Comparison of ENCODE assay signal across 15 cellular contexts in genomic region chr11:130407978-130408377, GRCh38. TPM values are rescaled to one million over a fixed set of nuclear protein-coding genes. Genes with fewer than 3 reads are reported as not detected.
A peak's percentile ranks its signal among the peaks of the same experiment; 100 is the strongest.
DNase-seq lines count a peak whose midpoint lies in the region; ATAC-seq and TF ChIP-seq lines count a peak whose summit lies in the region.
"Had no signal": no experiment of that assay in that cellular context is flagged by ENCODE, and none has a peak within 500 bp of the region (broad histone marks: within the 10 kb centered on the region; RNA-seq: fewer than 3 reads in every experiment).

No MANE protein-coding gene starts in this region.

- DNase-seq in HFF-Myc (ENCODE audit: extremely low read depth, low read depth): peak; percentile 72
- peak; percentile 31 for DNase-seq in amniotic stem cell (lab: John Stamatoyannopoulos, UW)
- DNase-seq in heart right ventricle: peak in 1 of 2 donors; percentile 59
- DNase-seq in tibial artery: peak; percentile 61 to 78
- DNase-seq in NCI-H510A (lab: John Stamatoyannopoulos, UW): no peak
- no peak for DNase-seq in upper lobe of right lung
- no peak for DNase-seq in nephron progenitor cell
- DNase-seq: activated CD4-positive, alpha-beta T cell treated with anti-CD3 and anti-CD28 coated beads for 1 hour; activated gamma-delta T cell treated with Interleukin-2 at 50 U/mL for 16 hours; kidney; NCI-H2029 treated with DMSO at 0.1 percent for 48 hours had no signal

- H3K36me3 ChIP-seq in heart right ventricle: no peaks in the 10 kb centered on the region
- no peaks in the 10 kb centered on the region for H3K36me3 ChIP-seq in tibial artery
- no peaks in the 10 kb centered on the region for H3K36me3 ChIP-seq in upper lobe of right lung
- H3K36me3 ChIP-seq: HAP-1, pancreas had no signal

- 13 to 22% methylated on average over 7 of the region's 7 CpGs for WGBS in heart right ventricle, 2 donors

- H3K36me3 Mint-ChIP-seq in nephron progenitor cell (ENCODE audit: low read depth): no peaks in the 10 kb centered on the region

- H3K4me3 ChIP-seq in HFF-Myc (replicated peaks; ENCODE audit: low read depth, low read length) (no peak overlapping the region), heart right ventricle (no peak overlapping the region), tibial artery (no peak overlapping the region), upper lobe of right lung (no peak overlapping the region)
- H3K4me3 ChIP-seq: HAP-1, pancreas had no signal

- H3K27me3 ChIP-seq in heart right ventricle (peaks cover 0 to 3% (median 0%) of the 10 kb centered on the region in 7 donors), tibial artery (no peaks in the 10 kb centered on the region), upper lobe of right lung (no peaks in the 10 kb centered on the region)
- H3K27me3 ChIP-seq: pancreas had no signal

- H3K27ac Mint-ChIP-seq in nephron progenitor cell: no peak overlapping the region

- H3K9me3 Mint-ChIP-seq in nephron progenitor cell: no peaks in the 10 kb centered on the region

- H3K27me3 Mint-ChIP-seq in nephron progenitor cell (ENCODE audit: low read depth, poor library complexity): peaks cover 86% of the 10 kb centered on the region

- H3K27ac ChIP-seq in heart right ventricle (peak overlapping the region in 2 of 10 donors; percentile 2 to 6), tibial artery (peak overlapping the region; percentile 27 to 57), upper lobe of right lung (no peak overlapping the region)
- H3K27ac ChIP-seq: pancreas had no signal

- peaks cover 30% of the 10 kb centered on the region for H3K4me1 Mint-ChIP-seq in nephron progenitor cell

- peaks cover 1 to 29% (median 11%) of the 10 kb centered on the region in 9 donors for H3K4me1 ChIP-seq in heart right ventricle
- H3K4me1 ChIP-seq in tibial artery: peaks cover 0 to 25% (median 16%) of the 10 kb centered on the region in 4 donors
- H3K4me1 ChIP-seq in upper lobe of right lung: peaks cover 1% of the 10 kb centered on the region
- H3K4me1 ChIP-seq: HAP-1, pancreas had no signal

- peak; percentile 42 to 76 (median 57) for ATAC-seq in heart right ventricle
- ATAC-seq in GM19035 (IDR thresholded peaks at IDR 0.05; ENCODE audit: unreplicated experiment): no peak
- ATAC-seq in upper lobe of right lung: no peak

- intact Hi-C loops in heart right ventricle (cut with DNase I) (loop anchor here in 1 of 10 donors (10.0 kb wide), 1 partner anchor 193 kb away; no protein-coding TSS in a partner anchor), tibial artery (cut with DNase I; ENCODE audit: low total_unique reads) (no loop called here), upper lobe of right lung (cut with DNase I) (no loop called here)

- no peak overlapping the region for H3K4me3 Mint-ChIP-seq in nephron progenitor cell

- H3K9me3 ChIP-seq in heart right ventricle (no peaks in the 10 kb centered on the region), tibial artery (no peaks in the 10 kb centered on the region), upper lobe of right lung (no peaks in the 10 kb centered on the region)
- H3K9me3 ChIP-seq: HAP-1, pancreas had no signal

- TF ChIP-seq CTCF in HFF-Myc (IDR thresholded peaks at IDR 0.05; ENCODE audit: low read depth, low read length, missing control alignments): no peak
- TF ChIP-seq CTCF in heart right ventricle (IDR thresholded peaks at IDR 0.05): no peak
- TF ChIP-seq CTCF in tibial artery (IDR thresholded peaks at IDR 0.05): no peak
- no peak for TF ChIP-seq CTCF in upper lobe of right lung (IDR thresholded peaks at IDR 0.05)
- TF ChIP-seq CTCF in nephron progenitor cell (IDR thresholded peaks at IDR 0.05): no peak

RNA-seq across cellular contexts. Expression of gene ADAMTS8, which starts 20.4 kb away (rescaled TPM):
- total RNA-seq in heart right ventricle (1 to 10 TPM in 5 of 10 donors, under 1 TPM in 5; 0.28 to 2.6 (median 1.1) TPM), upper lobe of right lung (39.1 TPM)
- 1 to 10 TPM in 1 of 2 donors, under 1 TPM in 1; 0.29 to 2.1 TPM for polyA plus RNA-seq in heart right ventricle
- total RNA-seq: G401 had no signal

RNA-seq across cellular contexts. Expression of gene ADAMTS15, which starts 40.5 kb away (rescaled TPM):
- total RNA-seq in heart right ventricle (10 to 100 TPM in 8 of 10 donors, 1 to 10 TPM in 2; 7.7 to 49.4 (median 14.2) TPM), upper lobe of right lung (8.2 TPM)
- 10 to 100 TPM; 16.9 to 36.3 TPM for polyA plus RNA-seq in heart right ventricle
- total RNA-seq: G401 had no signal

Comparison
In these comparisons a context has a peak if more than half of its experiments do, and no peak if none do; other contexts are left out.
1. DNase-seq: peak in HFF-Myc (single experiment), amniotic stem cell (single experiment) and tibial artery (2 of 2); none in NCI-H510A (single experiment), upper lobe of right lung (single experiment) and nephron progenitor cell (single experiment).
2. ATAC-seq: peak in heart right ventricle (8 of 8); none in GM19035 (single experiment) and upper lobe of right lung (single experiment).
3. RNA of gene ADAMTS8, which starts 20.4 kb away (total RNA-seq): 39.1 TPM in upper lobe of right lung (single experiment); 0.28 to 2.6 TPM in heart right ventricle; every median in the first group is over 10 times any median in the second.